In the genomic region with DNA sequence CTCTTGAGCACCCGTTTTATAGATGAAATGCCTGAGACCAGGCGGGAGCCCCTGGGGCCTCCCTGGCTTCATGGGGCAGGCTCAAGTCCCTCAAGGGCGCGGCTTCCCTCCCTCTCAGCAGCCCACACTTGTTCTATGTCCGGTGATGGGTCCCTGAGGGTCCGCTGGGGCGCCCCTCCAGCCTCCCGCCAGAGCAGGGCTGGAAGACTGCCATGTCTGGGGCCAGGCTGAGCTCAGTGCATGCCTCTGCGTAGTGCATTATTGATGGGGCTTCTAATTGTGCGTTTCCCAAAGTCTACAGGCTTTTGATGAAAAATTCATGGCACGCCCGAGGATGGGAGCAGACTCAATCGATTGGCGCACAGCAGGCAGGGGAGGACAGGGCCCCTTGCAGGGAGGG, we compare ENCODE assay signal across 20 cellular contexts. TPM values are rescaled to one million over a fixed set of nuclear protein-coding genes. Genes with fewer than 3 reads are reported as not detected.
A peak's percentile ranks its signal among the peaks of the same experiment; 100 is the strongest.
DNase-seq lines count a peak whose midpoint lies in the region; ATAC-seq and TF ChIP-seq lines count a peak whose summit lies in the region.
"Had no signal": no experiment of that assay in that cellular context is flagged by ENCODE, and none has a peak within 500 bp of the region (broad histone marks: within the 10 kb centered on the region; RNA-seq: fewer than 3 reads in every experiment).

No MANE protein-coding gene starts in this region.

- H3K27me3 Mint-ChIP-seq in brain, result no peaks in the 10 kb centered on the region
- H3K27me3 Mint-ChIP-seq in naive thymus-derived CD8-positive, alpha-beta T cell, result no peaks in the 10 kb centered on the region
- H3K27me3 Mint-ChIP-seq: activated naive CD4-positive, alpha-beta T cell treated with anti-CD3 and anti-CD28 coated beads, Interleukin-2, amount 50 U/mL, for 24 hours had no signal

- TF ChIP-seq POLR2A in GM18505 (IDR thresholded peaks at IDR 0.05; ENCODE audit: borderline replicate concordance, extremely low read depth, insufficient read depth, insufficient read length), result no peak

- TF ChIP-seq CTCF in brain (conservative IDR thresholded peaks at IDR 0.05), result no peak

- H3K27ac Mint-ChIP-seq in brain, result peak overlapping the region; percentile 38 to 100 (median 94)
- H3K27ac Mint-ChIP-seq in naive thymus-derived CD8-positive, alpha-beta T cell, result peak overlapping the region in 9 of 10 donors; percentile 60 to 96 (median 84)
- H3K27ac Mint-ChIP-seq: WTC11 had no signal

- DNase-seq in Right ventricle myocardium inferior (ENCODE audit: missing footprints), result peak; percentile 17
- no peak for DNase-seq in cardiac septum (ENCODE audit: low spot score)
- DNase-seq in naive thymus-derived CD8-positive, alpha-beta T cell, result no peak
- DNase-seq in AML-193 (lab: John Stamatoyannopoulos, UW), result no peak
- DNase-seq in SKM-1 (lab: John Stamatoyannopoulos, UW; ENCODE audit: unreplicated experiment), result no peak
- no peak for DNase-seq in head of caudate nucleus
- DNase-seq: brain microvascular endothelial cell, colonic mucosa, DMS 273 treated with DMSO at 0.1 percent for 48 hours, NCI-H1436, T-helper 9 cell had no signal

- ATAC-seq in Right ventricle myocardium inferior, result no peak
- ATAC-seq in naive thymus-derived CD8-positive, alpha-beta T cell, result no peak
- no peak for ATAC-seq in GM18505 (IDR thresholded peaks at IDR 0.05; ENCODE audit: unreplicated experiment)
- ATAC-seq: HepG2, WTC11 had no signal

- H3K4me1 Mint-ChIP-seq in brain, result peaks cover 96% of the 10 kb centered on the region
- peaks cover 34 to 88% (median 77%) of the 10 kb centered on the region in 4 donors for H3K4me1 Mint-ChIP-seq in naive thymus-derived CD8-positive, alpha-beta T cell

- H3K4me3 Mint-ChIP-seq in brain, result peak overlapping the region in 2 of 5 experiments; percentile 8 to 30
- H3K4me3 Mint-ChIP-seq in naive thymus-derived CD8-positive, alpha-beta T cell, result peak overlapping the region in 6 of 10 donors; percentile 36 to 81 (median 67)
- H3K4me3 Mint-ChIP-seq: activated naive CD4-positive, alpha-beta T cell treated with anti-CD3 and anti-CD28 coated beads, Interleukin-2, amount 50 U/mL, for 24 hours; WTC11 had no signal

- intact Hi-C loops in Right ventricle myocardium inferior (cut with DNase I), result loop anchor here (10.0 kb wide), 1 partner anchor 341 kb away; no protein-coding TSS in a partner anchor
- intact Hi-C loops in cardiac septum (cut with DNase I), result no loop called here
- intact Hi-C loops in head of caudate nucleus (cut with DNase I), result no loop called here

- H3K36me3 Mint-ChIP-seq in brain, result no peaks in the 10 kb centered on the region
- no peaks in the 10 kb centered on the region for H3K36me3 Mint-ChIP-seq in naive thymus-derived CD8-positive, alpha-beta T cell
- H3K36me3 Mint-ChIP-seq: activated naive CD4-positive, alpha-beta T cell treated with anti-CD3 and anti-CD28 coated beads, Interleukin-2, amount 50 U/mL, for 24 hours; CD4-positive, CD25-positive, alpha-beta regulatory T cell; WTC11 had no signal

- POLR2A ChIA-PET in naive thymus-derived CD8-positive, alpha-beta T cell (lab: Charles Lee), result interaction anchor here (1.2 to 2.5 kb wide), 4 partner anchors 12 to 1136 kb away, joined by 4 to 10 read pairs (median 5); no protein-coding TSS in a partner anchor

- H3K9me3 Mint-ChIP-seq in brain, result no peaks in the 10 kb centered on the region
- H3K9me3 Mint-ChIP-seq in naive thymus-derived CD8-positive, alpha-beta T cell, result no peaks in the 10 kb centered on the region
- H3K9me3 Mint-ChIP-seq: activated naive CD4-positive, alpha-beta T cell treated with anti-CD3 and anti-CD28 coated beads, Interleukin-2, amount 50 U/mL, for 24 hours; activated T-cell treated with anti-CD3 and anti-CD28 coated beads, Interleukin-2, amount 50 U/mL, for 72 hours; WTC11 had no signal

RNA-seq across cellular contexts. Expression of a gene that starts 51.3 kb away (rescaled TPM):
- total RNA-seq in Right ventricle myocardium inferior, result 0.24 TPM
- total RNA-seq in cardiac septum, result 2.5 TPM
- 1.1 TPM for polyA plus RNA-seq in brain (ENCODE audit: insufficient read depth, low read depth, low replicate concordance)
- total RNA-seq in naive thymus-derived CD8-positive, alpha-beta T cell, result not detected
- polyA plus RNA-seq in naive thymus-derived CD8-positive, alpha-beta T cell, result not detected
- total RNA-seq: CD4-positive, CD25-positive, alpha-beta regulatory T cell; glomerular endothelial cell; SK-MEL-5 had no signal
- polyA plus RNA-seq: CD4-positive, CD25-positive, alpha-beta regulatory T cell had no signal
